Comparison of ENCODE assay signal across 15 cellular contexts in genomic region chr3:132222868-132223538, GRCh38.
DNase-seq lines count a peak whose midpoint lies in the region; ATAC-seq and TF ChIP-seq lines count a peak whose summit lies in the region.
"Had no signal": no experiment of that assay in that cellular context is flagged by ENCODE, and none has a peak within 500 bp of the region (broad histone marks: within the 10 kb centered on the region; RNA-seq: fewer than 3 reads in every experiment).

No MANE protein-coding gene starts in this region.

- H3K4me3 Mint-ChIP-seq in WTC11 = no peak overlapping the region
- H3K4me3 Mint-ChIP-seq: activated B cell treated with CpG ODN at 0.5 μM for 24 hours; activated naive CD8-positive, alpha-beta T cell treated with anti-CD3 and anti-CD28 coated beads, Interleukin-2, amount 10 ng/mL, durations not matched to agents 7 days and 5 days had no signal

- POLR2A ChIA-PET in WTC11 (lab: Charles Lee) = no interaction called here

- H3K9me3 Mint-ChIP-seq in WTC11 = no peaks in the 10 kb centered on the region
- H3K9me3 Mint-ChIP-seq: activated B cell treated with CpG ODN at 0.5 μM for 24 hours; activated naive CD8-positive, alpha-beta T cell treated with anti-CD3 and anti-CD28 coated beads, Interleukin-2, amount 10 ng/mL, durations not matched to agents 7 days and 5 days had no signal

- H3K27me3 Mint-ChIP-seq in WTC11 (ENCODE audit: low read depth) = no peaks in the 10 kb centered on the region
- H3K27me3 Mint-ChIP-seq: activated B cell treated with CpG ODN at 0.5 μM for 24 hours had no signal

- no peak overlapping the region for H3K27ac Mint-ChIP-seq in WTC11
- H3K27ac Mint-ChIP-seq: activated B cell treated with CpG ODN at 0.5 μM for 24 hours; activated naive CD8-positive, alpha-beta T cell treated with anti-CD3 and anti-CD28 coated beads, Interleukin-2, amount 10 ng/mL, durations not matched to agents 7 days and 5 days had no signal

- no peaks in the 10 kb centered on the region for H3K36me3 Mint-ChIP-seq in WTC11
- H3K36me3 Mint-ChIP-seq: activated naive CD8-positive, alpha-beta T cell treated with anti-CD3 and anti-CD28 coated beads, Interleukin-2, amount 10 ng/mL, durations not matched to agents 7 days and 5 days had no signal

- peak; percentile 44 for ATAC-seq in WTC11
- ATAC-seq in omental fat pad (ENCODE audit: low FRiP score) = peak; percentile 43
- ATAC-seq in GM19452 (IDR thresholded peaks at IDR 0.05; ENCODE audit: unreplicated experiment) = no peak

- peaks cover 28% of the 10 kb centered on the region for H3K4me1 Mint-ChIP-seq in WTC11
- H3K4me1 Mint-ChIP-seq: activated B cell treated with CpG ODN at 0.5 μM for 24 hours; activated naive CD8-positive, alpha-beta T cell treated with anti-CD3 and anti-CD28 coated beads, Interleukin-2, amount 10 ng/mL, durations not matched to agents 7 days and 5 days had no signal

- no peak for TF ChIP-seq CTCF in WTC11 (IDR thresholded peaks at IDR 0.05)
- no peak for TF ChIP-seq CTCF in omental fat pad (IDR thresholded peaks at IDR 0.05)

- CTCF ChIA-PET in WTC11 (lab: Charles Lee) = interaction anchor here (1.2 to 4.4 kb wide), 4 partner anchors 13 to 193 kb away, joined by 3 to 37 read pairs (median 4); no protein-coding TSS in a partner anchor

- DNase-seq in NCI-H1417 (lab: John Stamatoyannopoulos, UW) = peak in 2 of 3 experiments; percentile 69 to 96
- DNase-seq in NCI-H1417 treated with DMSO at 0.1 percent for 48 hours (lab: John Stamatoyannopoulos, UW) = no peak
- peak; percentile 71 for DNase-seq in NCI-H2081 treated with DMSO at 0.1 percent for 48 hours (lab: John Stamatoyannopoulos, UW)
- no peak for DNase-seq in WTC11 (ENCODE audit: low spot score)
- DNase-seq in omental fat pad (ENCODE audit: low spot score) = no peak
- no peak for DNase-seq in activated CD4-positive, alpha-beta T cell treated with anti-CD3 and anti-CD28 coated beads for 48 hours
- DNase-seq in hepatic stellate cell (ENCODE audit: low spot score) = no peak
- DNase-seq: activated B cell treated with CpG ODN at 0.5 μM for 24 hours; activated CD8-positive, alpha-beta memory T cell treated with anti-CD3 and anti-CD28 coated beads, Interleukin-2, amount 50 U/mL, for 48 hours; activated naive CD8-positive, alpha-beta T cell treated with anti-CD3 and anti-CD28 coated beads, Interleukin-2, amount 10 ng/mL, durations not matched to agents 7 days and 5 days; DMS53; Karpas-422; midbrain; stimulated activated CD4-positive, alpha-beta T cell treated with anti-CD3 and anti-CD28 coated beads, Interleukin-15, amount 100 ng/mL, for 24 hours had no signal

TF ChIP-seq in WTC11, 78 proteins besides CTCF, POLR2A, EP300 and RAD21 (continues in another document):
- TF ChIP-seq EMX1 (CRISPR knock-in tag; IDR thresholded peaks at IDR 0.05) = no peak
- no peak for TF ChIP-seq NR2C2 (CRISPR knock-in tag; IDR thresholded peaks at IDR 0.05)
- no peak for TF ChIP-seq NFATC4 (CRISPR knock-in tag; IDR thresholded peaks at IDR 0.05)
- TF ChIP-seq JUN (CRISPR knock-in tag; IDR thresholded peaks at IDR 0.05) = no peak
- TF ChIP-seq IRF1 (CRISPR knock-in tag; IDR thresholded peaks at IDR 0.05) = no peak
- no peak for TF ChIP-seq HMGXB4 (CRISPR knock-in tag; IDR thresholded peaks at IDR 0.05)
- TF ChIP-seq SOX15 (CRISPR knock-in tag; IDR thresholded peaks at IDR 0.05) = no peak
- no peak for TF ChIP-seq ZNF425 (CRISPR knock-in tag; conservative IDR thresholded peaks at IDR 0.05)
- no peak for TF ChIP-seq TEAD4 (CRISPR knock-in tag; IDR thresholded peaks at IDR 0.05)
- TF ChIP-seq ZNF532 (CRISPR knock-in tag; IDR thresholded peaks at IDR 0.05; ENCODE audit: borderline replicate concordance) = no peak

Comparison
In these comparisons a context has a peak if more than half of its experiments do, and no peak if none do; other contexts are left out.
1. DNase-seq: peak in NCI-H1417 (2 of 3) and NCI-H2081 treated with DMSO at 0.1 percent for 48 hours (single experiment); none in NCI-H1417 treated with DMSO at 0.1 percent for 48 hours (single experiment), WTC11 (single experiment), omental fat pad (single experiment), activated CD4-positive, alpha-beta T cell treated with anti-CD3 and anti-CD28 coated beads for 48 hours (single experiment) and hepatic stellate cell (single experiment).